Comparison of ENCODE assay signal across 16 cellular contexts in the genomic region with DNA sequence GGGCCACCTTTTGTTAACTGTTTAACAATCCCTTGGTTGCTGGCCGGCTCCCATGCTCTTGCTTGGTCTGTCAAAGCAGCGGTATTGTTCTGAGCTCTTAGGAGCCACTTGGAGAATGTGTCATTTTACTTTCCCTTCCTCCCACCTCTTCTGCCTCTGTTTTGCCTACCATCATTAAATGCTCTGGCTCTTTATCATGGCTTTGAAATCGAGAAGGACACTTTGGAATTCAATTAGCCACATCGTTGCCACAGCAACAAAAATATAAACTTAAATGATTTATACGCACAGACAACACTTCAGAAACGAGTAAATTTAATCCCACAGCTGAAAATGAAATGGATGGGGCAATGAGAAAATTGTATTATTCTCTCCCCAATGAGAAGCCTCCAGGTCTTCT.
"Had no signal": no experiment of that assay in that cellular context is flagged by ENCODE, and none has a peak within 500 bp of the region (broad histone marks: within the 10 kb centered on the region; RNA-seq: fewer than 3 reads in every experiment).

No MANE protein-coding gene starts in this region.

- ATAC-seq: gastrocnemius medialis, left cardiac atrium, left ventricle myocardium superior, pancreas, right cardiac atrium had no signal

- H3K36me3 ChIP-seq: esophagus muscularis mucosa, gastrocnemius medialis, pancreas had no signal

- H3K4me1 ChIP-seq: esophagus muscularis mucosa, gastrocnemius medialis, pancreas had no signal

- DNase-seq: effector memory CD4-positive, alpha-beta T cell; gastrocnemius medialis; immature natural killer cell; left cardiac atrium; left ventricle myocardium superior; mesendoderm; naive B cell; occipital lobe; pancreas; right cardiac atrium; small intestine; stimulated activated CD4-positive, alpha-beta T cell treated with anti-CD3 and anti-CD28 coated beads, Interleukin-12 subunit alpha, Interleukin-12 subunit beta, amount 100 ng/mL, for 4 hours; stimulated activated naive CD4-positive, alpha-beta T cell; trophoblast cell had no signal

- H3K4me3 ChIP-seq: esophagus muscularis mucosa, gastrocnemius medialis, lung, pancreas had no signal

- H3K27ac ChIP-seq: esophagus muscularis mucosa, gastrocnemius medialis, pancreas had no signal

- H3K9me3 ChIP-seq: esophagus muscularis mucosa, gastrocnemius medialis, pancreas had no signal

- H3K27me3 ChIP-seq: esophagus muscularis mucosa, gastrocnemius medialis, pancreas had no signal
